9 cellular contexts compared by ENCODE assay signal in the genomic region with DNA sequence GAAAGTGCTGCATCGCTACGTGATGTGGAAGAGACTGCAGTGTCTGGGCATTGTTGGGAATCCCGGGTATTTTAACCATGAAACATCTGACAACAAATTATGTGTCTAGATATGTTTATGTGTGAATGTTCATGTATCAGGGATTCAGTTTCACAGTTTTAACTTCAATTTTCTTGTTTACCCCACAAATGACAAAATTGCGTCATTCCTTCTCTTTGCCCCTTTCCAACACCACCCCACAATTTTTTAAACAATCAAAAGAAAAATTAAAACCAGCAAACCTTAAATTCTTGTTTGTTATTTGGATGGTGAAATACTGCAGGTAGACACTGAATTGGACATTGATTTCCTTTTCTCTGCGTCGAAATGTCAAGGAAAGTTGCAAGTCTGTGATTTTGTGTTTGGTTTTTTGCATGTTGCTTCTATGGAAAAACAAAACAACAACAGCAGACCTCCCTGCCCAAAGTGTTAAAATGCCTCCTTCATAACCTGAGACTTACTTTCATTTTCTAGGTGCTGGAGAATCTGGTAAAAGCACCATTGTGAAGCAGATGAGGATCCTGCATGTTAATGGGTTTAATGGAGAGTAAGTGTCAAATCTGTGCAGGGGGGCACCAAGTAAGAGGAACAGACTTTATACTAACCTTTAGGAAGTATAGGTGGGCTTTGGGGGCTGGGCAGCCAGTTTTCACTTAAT. TPM values are rescaled to one million over a fixed set of nuclear protein-coding genes. Genes with fewer than 3 reads are reported as not detected.
DNase-seq lines count a peak whose midpoint lies in the region; ATAC-seq and TF ChIP-seq lines count a peak whose summit lies in the region.
"Had no signal": no experiment of that assay in that cellular context is flagged by ENCODE, and none has a peak within 500 bp of the region (broad histone marks: within the 10 kb centered on the region; RNA-seq: fewer than 3 reads in every experiment).

No MANE protein-coding gene starts in this region.

- H3K9me2 ChIP-seq in OCI-LY7 (ENCODE audit: insufficient read depth, low read length), result no peaks in the 10 kb centered on the region

- H3K9ac ChIP-seq in DND-41 (ENCODE audit: low read depth, low read length) (peak overlapping the region; percentile 2; the same call in 1 of the 2 replicates), duodenal mucosa (ENCODE audit: low read depth in 1 of 2, low read length in 2 of 2) (peak overlapping the region; percentile 12 to 26)

- H3K4me3 ChIP-seq in DND-41 (ENCODE audit: low read depth in 1 of 2, low read length in 2 of 2) (no peak overlapping the region), OCI-LY7 (ENCODE audit: low read depth, low read length, poor library complexity, severe bottlenecking) (peak overlapping the region; percentile 90), duodenal mucosa (ENCODE audit: low read depth in 1 of 2, low read length in 2 of 2) (peak overlapping the region in 1 of 2 donors; percentile 36), osteoblast (ENCODE audit: insufficient read depth, low read length) (peak overlapping the region; percentile 47)

- H3K4me2 ChIP-seq in DND-41 (ENCODE audit: insufficient read depth, low read length) (peak overlapping the region; percentile 65), OCI-LY7 (ENCODE audit: low read length) (peak overlapping the region; percentile 95), osteoblast (ENCODE audit: insufficient read depth, low read length) (peak overlapping the region; percentile 94)

- H4K20me1 ChIP-seq in DND-41 (ENCODE audit: insufficient read depth, low read length), result peaks cover 77% of the 10 kb centered on the region
- H4K20me1 ChIP-seq in OCI-LY7 (ENCODE audit: insufficient read depth, low read length), result peaks cover 36% of the 10 kb centered on the region
- H4K20me1 ChIP-seq in osteoblast (ENCODE audit: insufficient read depth, low read length), result peaks cover 57% of the 10 kb centered on the region

- POLR2A ChIA-PET in OCI-LY7 (lab: Charles Lee), result no interaction called here

- CTCF ChIA-PET in OCI-LY7 (lab: Charles Lee; ENCODE audit: unreplicated experiment), result no interaction called here

- H3K9me3 ChIP-seq in DND-41 (ENCODE audit: insufficient read depth, low read length, severe bottlenecking) (no peaks in the 10 kb centered on the region), OCI-LY7 (ENCODE audit: low read length) (no peaks in the 10 kb centered on the region), duodenal mucosa (ENCODE audit: control insufficient read depth in 1 of 2, low read length in 2 of 2) (no peaks in the 10 kb centered on the region), osteoblast (ENCODE audit: low read depth, low read length) (no peaks in the 10 kb centered on the region)

- H3K36me3 ChIP-seq in DND-41 (ENCODE audit: insufficient read depth, low read length) (peaks cover 65% of the 10 kb centered on the region), OCI-LY7 (ENCODE audit: insufficient read depth, low read length) (peaks cover 70% of the 10 kb centered on the region), duodenal mucosa (ENCODE audit: control insufficient read depth in 1 of 2, insufficient read depth in 2 of 2, low read length in 2 of 2) (peaks cover 7 to 20% of the 10 kb centered on the region in 2 donors), osteoblast (ENCODE audit: insufficient read depth, low read length) (peaks cover 23% of the 10 kb centered on the region)

- intact Hi-C loops in OCI-LY7 (cut with micrococcal nuclease; ENCODE audit: unreplicated experiment), result no loop called here

- ATAC-seq in DND-41 (ENCODE audit: insufficient read depth, low read depth), result no peak
- no peak for ATAC-seq in GM21717 (IDR thresholded peaks at IDR 0.05; ENCODE audit: unreplicated experiment)

- TF ChIP-seq CTCF in DND-41 (IDR thresholded peaks at IDR 0.05; ENCODE audit: borderline replicate concordance, extremely low read depth, low read length, poor library complexity, severe bottlenecking) (no peak), OCI-LY7 (conservative IDR thresholded peaks at IDR 0.05; ENCODE audit: low read length) (no peak), osteoblast (IDR thresholded peaks at IDR 0.05; ENCODE audit: extremely low read depth, low read depth, low read length) (no peak)

- H3K4me1 ChIP-seq in DND-41 (ENCODE audit: insufficient read depth, low read length) (peaks cover 33% of the 10 kb centered on the region), OCI-LY7 (ENCODE audit: insufficient read depth, low read length, poor library complexity, severe bottlenecking) (peaks cover 34% of the 10 kb centered on the region), duodenal mucosa (ENCODE audit: control insufficient read depth in 1 of 2, insufficient read depth in 2 of 2, low read length in 2 of 2) (peaks cover 35 to 36% of the 10 kb centered on the region in 2 donors), osteoblast (ENCODE audit: insufficient read depth, low read length) (peaks cover 33% of the 10 kb centered on the region)

- H2AFZ ChIP-seq in DND-41 (ENCODE audit: low read depth, low read length) (no peak overlapping the region), OCI-LY7 (ENCODE audit: low read length) (no peak overlapping the region), osteoblast (ENCODE audit: low read length) (no peak overlapping the region)

- BruUV-seq in OCI-LY7 (replicated peaks; lab: Mats Ljungman, UMichigan), result no TSS peak

- H3K79me2 ChIP-seq in DND-41 (ENCODE audit: insufficient read depth, low read length), result peaks cover 89% of the 10 kb centered on the region
- H3K79me2 ChIP-seq in OCI-LY7 (ENCODE audit: insufficient read depth, low read depth, low read length), result peaks cover 87% of the 10 kb centered on the region
- peaks cover 83% of the 10 kb centered on the region for H3K79me2 ChIP-seq in osteoblast (ENCODE audit: insufficient read depth, low read length)

- H3K27me3 ChIP-seq in DND-41 (ENCODE audit: insufficient read depth, low read length, poor library complexity), result no peaks in the 10 kb centered on the region
- H3K27me3 ChIP-seq in duodenal mucosa (ENCODE audit: control insufficient read depth in 1 of 2, insufficient read depth in 2 of 2, low read length in 2 of 2), result no peaks in the 10 kb centered on the region
- no peaks in the 10 kb centered on the region for H3K27me3 ChIP-seq in osteoblast (ENCODE audit: insufficient read depth, low read length)

- no peak for DNase-seq in DND-41
- DNase-seq in OCI-LY7 (ENCODE audit: low spot score), result no peak
- no peak for DNase-seq in osteoblast (ENCODE audit: insufficient read length, low spot score, missing footprints)
- no peak for DNase-seq in stimulated activated CD4-positive, alpha-beta T cell treated with anti-CD3 and anti-CD28 coated beads, Interleukin-15, amount 100 ng/mL, for 24 hours
- no peak for DNase-seq in HK-2 (ENCODE audit: unreplicated experiment)
- DNase-seq in NCI-H1930 (lab: John Stamatoyannopoulos, UW), result no peak
- DNase-seq: NCI-H526 had no signal

- peak overlapping the region; percentile 12; the same call in 1 of the 2 replicates for H3K27ac ChIP-seq in DND-41 (ENCODE audit: low read length)
- H3K27ac ChIP-seq in OCI-LY7 (ENCODE audit: low read depth, low read length, poor library complexity, severe bottlenecking), result peak overlapping the region; percentile 91
- H3K27ac ChIP-seq in duodenal mucosa (ENCODE audit: low read depth, low read length), result no peak overlapping the region
- peak overlapping the region; percentile 79 for H3K27ac ChIP-seq in osteoblast (ENCODE audit: low read depth, low read length)

RNA-seq across cellular contexts. Expression of gene GNAS, which starts 42.7 kb away (rescaled TPM):
- total RNA-seq in OCI-LY7 (2014; rRNA removed; shearing (Covaris generic)), result 546 and 638 TPM in 2 replicates
- total RNA-seq in OCI-LY7 (2022), result 913 and 950 TPM in 2 replicates
- 366 and 374 TPM in 2 replicates for total RNA-seq in osteoblast

RNA-seq across cellular contexts. Expression of gene GNAS-AS1, which starts 44.5 kb away (rescaled TPM):
- 6.5 and 7.7 TPM in 2 replicates for total RNA-seq in OCI-LY7 (2014; rRNA removed; shearing (Covaris generic))
- total RNA-seq in OCI-LY7 (2022) (11.6 and 11.7 TPM in 2 replicates), osteoblast (0.72 and 1.5 TPM in 2 replicates)

Comparison
In these comparisons a context has a peak if more than half of its experiments do, and no peak if none do; other contexts are left out.
1. H3K4me3 ChIP-seq: peak in OCI-LY7 (single experiment) and osteoblast (single experiment); none in DND-41 (0 of 2).
2. Peak in every context shown above with its lines, with median percentiles within 50 percentile points of each other: H3K4me2 ChIP-seq.